17 cellular contexts compared by ENCODE assay signal in the genomic region with DNA sequence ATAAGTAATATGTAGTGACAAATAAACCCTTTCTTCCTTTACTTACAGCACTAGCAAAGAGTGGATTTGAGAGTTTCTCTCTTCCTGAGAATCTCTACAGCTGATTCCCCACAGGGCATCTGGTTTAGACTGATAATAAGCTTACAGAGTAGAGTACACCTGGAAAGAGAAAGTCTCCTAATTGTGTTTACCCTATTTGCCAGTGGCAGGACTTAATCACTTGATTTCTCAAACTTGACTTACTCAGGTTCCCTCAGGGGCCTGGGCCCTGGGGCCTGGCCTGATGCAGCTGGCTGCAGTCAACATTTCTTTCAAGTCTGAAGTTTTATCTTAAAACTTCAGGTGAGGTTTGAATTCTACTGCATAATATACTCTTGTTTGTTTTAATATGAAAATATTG. TPM values are rescaled to one million over a fixed set of nuclear protein-coding genes. Genes with fewer than 3 reads are reported as not detected.
A peak's percentile ranks its signal among the peaks of the same experiment; 100 is the strongest.
DNase-seq lines count a peak whose midpoint lies in the region; ATAC-seq and TF ChIP-seq lines count a peak whose summit lies in the region.
"Had no signal": no experiment of that assay in that cellular context is flagged by ENCODE, and none has a peak within 500 bp of the region (broad histone marks: within the 10 kb centered on the region; RNA-seq: fewer than 3 reads in every experiment).

No MANE protein-coding gene starts in this region.

- H3K4me3 Mint-ChIP-seq in type B pancreatic cell = no peak overlapping the region
- H3K4me3 Mint-ChIP-seq in activated naive CD8-positive, alpha-beta T cell treated with anti-CD3 and anti-CD28 coated beads for 36 hours = no peak overlapping the region
- H3K4me3 Mint-ChIP-seq: stimulated activated naive CD8-positive, alpha-beta T cell treated with anti-CD3 and anti-CD28 coated beads, Interleukin-15, Interleukin-2, amounts not matched to agents 100 ng/mL and 50 ng/mL, for 24 hours had no signal

- DNase-seq in NCI-H748 (lab: John Stamatoyannopoulos, UW; ENCODE audit: unreplicated experiment) = peak; percentile 41
- DNase-seq in NCI-H748 treated with DMSO at 0.1 percent for 48 hours (lab: John Stamatoyannopoulos, UW) = no peak
- peak; percentile 50 for DNase-seq in NCI-H82 treated with DMSO at 0.1 percent for 48 hours (lab: John Stamatoyannopoulos, UW; ENCODE audit: unreplicated experiment)
- DNase-seq in foreskin keratinocyte = peak; percentile 34 to 54
- no peak for DNase-seq in type B pancreatic cell (ENCODE audit: extremely low spot score, unreplicated experiment)
- no peak for DNase-seq in thyroid gland
- DNase-seq in HuH-7.5 (ENCODE audit: low spot score) = no peak
- no peak for DNase-seq in activated naive CD8-positive, alpha-beta T cell treated with anti-CD3 and anti-CD28 coated beads for 36 hours
- DNase-seq: activated CD4-positive, CD25-positive, alpha-beta regulatory T cell; amniotic stem cell; DMS79 treated with DMSO at 0.1 percent for 48 hours; foreskin melanocyte; T-helper 2 cell had no signal

- H3K27ac ChIP-seq in foreskin keratinocyte = peak overlapping the region; percentile 9
- no peak overlapping the region for H3K27ac ChIP-seq in thyroid gland
- H3K27ac ChIP-seq: A549, prostate gland had no signal

- intact Hi-C loops in thyroid gland (cut with DNase I) = no loop called here

- no peaks in the 10 kb centered on the region for H3K36me3 Mint-ChIP-seq in type B pancreatic cell
- no peaks in the 10 kb centered on the region for H3K36me3 Mint-ChIP-seq in activated naive CD8-positive, alpha-beta T cell treated with anti-CD3 and anti-CD28 coated beads for 36 hours

- no peaks in the 10 kb centered on the region for H3K36me3 ChIP-seq in thyroid gland
- H3K36me3 ChIP-seq: prostate gland had no signal

- H3K27me3 ChIP-seq in foreskin keratinocyte = no peaks in the 10 kb centered on the region
- no peaks in the 10 kb centered on the region for H3K27me3 ChIP-seq in thyroid gland

- no peaks in the 10 kb centered on the region for H3K9me3 Mint-ChIP-seq in type B pancreatic cell
- no peaks in the 10 kb centered on the region for H3K9me3 Mint-ChIP-seq in activated naive CD8-positive, alpha-beta T cell treated with anti-CD3 and anti-CD28 coated beads for 36 hours

- H3K9me3 ChIP-seq in thyroid gland = no peaks in the 10 kb centered on the region
- H3K9me3 ChIP-seq: A549, prostate gland had no signal

- H3K4me1 ChIP-seq in foreskin keratinocyte (peaks cover 13% of the 10 kb centered on the region), thyroid gland (peaks cover 3 to 5% of the 10 kb centered on the region in 2 donors)
- H3K4me1 ChIP-seq: A549, prostate gland had no signal

- peak; percentile 82 for ATAC-seq in foreskin keratinocyte
- ATAC-seq: left lobe of liver had no signal

- H3K27me3 Mint-ChIP-seq in type B pancreatic cell = no peaks in the 10 kb centered on the region
- no peaks in the 10 kb centered on the region for H3K27me3 Mint-ChIP-seq in activated naive CD8-positive, alpha-beta T cell treated with anti-CD3 and anti-CD28 coated beads for 36 hours
- H3K27me3 Mint-ChIP-seq: stimulated activated naive CD8-positive, alpha-beta T cell treated with anti-CD3 and anti-CD28 coated beads, Interleukin-15, Interleukin-2, amounts not matched to agents 100 ng/mL and 50 ng/mL, for 24 hours had no signal

- H3K4me3 ChIP-seq in thyroid gland (replicated peaks in 1 of 3) = no peak overlapping the region
- H3K4me3 ChIP-seq: A549, prostate gland had no signal

- no peak for TF ChIP-seq POLR2A in thyroid gland (IDR thresholded peaks at IDR 0.05)

- no peak for TF ChIP-seq CTCF in foreskin keratinocyte (conservative IDR thresholded peaks at IDR 0.05)
- TF ChIP-seq CTCF in type B pancreatic cell (conservative IDR thresholded peaks at IDR 0.05) = no peak
- TF ChIP-seq CTCF in thyroid gland (IDR thresholded peaks at IDR 0.05) = no peak

- H3K4me1 Mint-ChIP-seq in type B pancreatic cell (ENCODE audit: unreplicated experiment) = peaks cover 4% of the 10 kb centered on the region
- peaks cover 1% of the 10 kb centered on the region for H3K4me1 Mint-ChIP-seq in activated naive CD8-positive, alpha-beta T cell treated with anti-CD3 and anti-CD28 coated beads for 36 hours

- peak overlapping the region; percentile 58 for H3K27ac Mint-ChIP-seq in type B pancreatic cell
- H3K27ac Mint-ChIP-seq in activated naive CD8-positive, alpha-beta T cell treated with anti-CD3 and anti-CD28 coated beads for 36 hours = no peak overlapping the region
- H3K27ac Mint-ChIP-seq: stimulated activated naive CD8-positive, alpha-beta T cell treated with anti-CD3 and anti-CD28 coated beads, Interleukin-15, Interleukin-2, amounts not matched to agents 100 ng/mL and 50 ng/mL, for 24 hours had no signal

RNA-seq across cellular contexts. Expression of a gene that starts 38.0 kb away (rescaled TPM):
- total RNA-seq in foreskin keratinocyte = 17.1 and 18.7 TPM in 2 replicates
- 9.9 and 10.2 TPM in 2 replicates for polyA plus RNA-seq in foreskin keratinocyte
- total RNA-seq in type B pancreatic cell (ENCODE audit: low replicate concordance) = 32.8 and 47.2 TPM in 2 replicates
- total RNA-seq in thyroid gland = 10 to 100 TPM; 15.9 to 28.6 (median 22.5) TPM
- total RNA-seq in activated naive CD8-positive, alpha-beta T cell treated with anti-CD3 and anti-CD28 coated beads for 36 hours = 1 to 10 TPM; 8.3 to 9.1 TPM

Comparison
In these comparisons a context has a peak if more than half of its experiments do, and no peak if none do; other contexts are left out.
1. DNase-seq: peak in NCI-H748 (single experiment), NCI-H82 treated with DMSO at 0.1 percent for 48 hours (single experiment) and foreskin keratinocyte (2 of 2); none in NCI-H748 treated with DMSO at 0.1 percent for 48 hours (single experiment), type B pancreatic cell (single experiment), thyroid gland (0 of 2), HuH-7.5 (single experiment) and activated naive CD8-positive, alpha-beta T cell treated with anti-CD3 and anti-CD28 coated beads for 36 hours (single experiment).